In genomic region chr16:79317026-79317425, GRCh38 we compare ENCODE assay signal across 1 cellular context.
TF ChIP-seq lines count a peak whose summit lies in the region.

No MANE protein-coding gene starts in this region.

TF ChIP-seq in K562, 482 proteins besides CTCF, POLR2A, EP300 and RAD21:
- peak; percentile 47; the same call in 1 of the 2 replicates for TF ChIP-seq THRB (CRISPR knock-in tag; conservative IDR thresholded peaks at IDR 0.05)
- TF ChIP-seq STAT5A (IDR thresholded peaks at IDR 0.05; ENCODE audit: borderline replicate concordance, low read length), result no peak
- TF ChIP-seq IRF2 (CRISPR knock-in tag; IDR thresholded peaks at IDR 0.05), result no peak
- 0 out of 2 replicates have a peak, but pooled peaks have one; percentile 47 for TF ChIP-seq OTX1 (CRISPR knock-in tag; IDR thresholded peaks at IDR 0.05)
- no peak for TF ChIP-seq STAT6 (CRISPR knock-in tag; IDR thresholded peaks at IDR 0.05)
- no peak for TF ChIP-seq RCOR1 (IDR thresholded peaks at IDR 0.05; ENCODE audit: borderline replicate concordance in 1 of 2, low read depth in 2 of 2, low read length in 2 of 2)
- TF ChIP-seq ELK1 (CRISPR knock-in tag; IDR thresholded peaks at IDR 0.05), result no peak
- peak; percentile 83 for TF ChIP-seq ZNF512 (tag; IDR thresholded peaks at IDR 0.05)
- no peak for TF ChIP-seq PCBP2 (IDR thresholded peaks at IDR 0.05; ENCODE audit: low read depth, low read length, poor library complexity, severe bottlenecking)
- no peak for TF ChIP-seq PRMT5 (CRISPR knock-in tag; IDR thresholded peaks at IDR 0.05)
